Comparison of ENCODE assay signal across 8 cellular contexts in the genomic region with DNA sequence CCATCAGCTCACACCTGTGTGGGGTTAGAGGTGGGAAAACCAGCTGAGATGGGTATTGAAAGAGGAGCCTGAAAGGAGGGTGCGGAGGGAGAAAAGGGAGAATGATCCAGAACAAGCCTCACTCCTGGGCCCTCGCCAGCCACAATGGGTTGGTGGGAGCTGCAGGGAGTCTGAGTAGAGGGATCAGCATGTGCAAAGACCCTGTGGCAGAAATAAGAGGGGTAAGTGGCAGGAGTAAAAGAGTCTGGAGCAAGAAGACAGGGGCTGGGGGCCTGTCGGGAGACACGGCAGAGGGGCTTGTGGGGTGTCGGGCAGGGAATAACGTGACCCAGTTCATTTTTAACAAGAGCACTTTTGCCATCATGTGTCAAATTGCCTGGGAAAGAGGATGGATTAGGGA. TPM values are rescaled to one million over a fixed set of nuclear protein-coding genes. Genes with fewer than 3 reads are reported as not detected.
"Had no signal": no experiment of that assay in that cellular context is flagged by ENCODE, and none has a peak within 500 bp of the region (broad histone marks: within the 10 kb centered on the region; RNA-seq: fewer than 3 reads in every experiment).

No MANE protein-coding gene starts in this region.

- H3K4me3 Mint-ChIP-seq: GM23338 had no signal

- H2AFZ ChIP-seq: GM23338 had no signal

- DNase-seq: KG1 had no signal

- H3K9me3 Mint-ChIP-seq: GM23338 had no signal

- H3K4me2 ChIP-seq: GM23338 had no signal

- FAIRE-seq: HepG2, K562 had no signal

- ATAC-seq: HCT116, HepG2, K562 had no signal

- H3K27ac ChIP-seq: HL-60 had no signal

- H3K36me3 ChIP-seq: HAP-1 had no signal

- H3K4me3 ChIP-seq: GM23338, HAP-1, K562 had no signal

- H3K27ac Mint-ChIP-seq: GM23338 had no signal

- H3K4me1 ChIP-seq: HAP-1 had no signal

- H3K9me3 ChIP-seq: HAP-1 had no signal

RNA-seq across cellular contexts. Expression of a gene that starts 34.0 kb away (rescaled TPM):
- total RNA-seq: HepG2, HT1080 had no signal
